In the genomic region with DNA sequence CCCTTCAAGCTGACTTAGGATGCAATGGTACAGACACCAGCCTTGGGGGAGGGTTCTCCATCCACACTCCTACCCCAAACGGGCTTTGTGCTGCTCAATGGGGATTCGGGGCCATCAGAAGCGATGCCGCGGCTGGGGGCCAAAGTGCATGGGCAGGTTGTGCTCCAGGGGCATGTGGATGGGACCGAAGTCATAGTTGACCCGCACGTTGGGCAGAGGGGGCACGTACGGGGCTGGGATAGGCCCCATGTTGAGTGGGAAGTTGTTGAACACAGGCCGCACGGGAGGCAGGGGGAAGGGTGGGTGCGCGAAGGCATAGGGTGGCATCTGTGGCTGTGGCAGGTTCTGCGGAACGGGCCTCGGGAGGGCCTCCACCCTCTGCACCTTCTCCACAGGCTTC, we compare ENCODE assay signal across 17 cellular contexts. TPM values are rescaled to one million over a fixed set of nuclear protein-coding genes. Genes with fewer than 3 reads are reported as not detected.
A peak's percentile ranks its signal among the peaks of the same experiment; 100 is the strongest.
DNase-seq lines count a peak whose midpoint lies in the region; ATAC-seq, FAIRE-seq and TF ChIP-seq lines count a peak whose summit lies in the region.
"Had no signal": no experiment of that assay in that cellular context is flagged by ENCODE, and none has a peak within 500 bp of the region (broad histone marks: within the 10 kb centered on the region; RNA-seq: fewer than 3 reads in every experiment).

No MANE protein-coding gene starts in this region.

- no peak overlapping the region for H2AFZ ChIP-seq in SK-N-SH (ENCODE audit: low read depth)
- H2AFZ ChIP-seq in endothelial cell of umbilical vein (ENCODE audit: low read depth, low read length) = no peak overlapping the region

- no peak for TF ChIP-seq POLR2A in endothelial cell of umbilical vein (IDR thresholded peaks at IDR 0.05; ENCODE audit: low read depth, low read length)

- peaks cover 37 to 50% of the 10 kb centered on the region in 2 experiments for H3K36me3 ChIP-seq in SK-N-SH (replicated peaks in 1 of 2; ENCODE audit: control insufficient read depth in 1 of 2, insufficient read depth in 2 of 2, low read length in 1 of 2)
- H3K36me3 ChIP-seq in endothelial cell of umbilical vein (ENCODE audit: control insufficient read depth in 2 of 2, extremely low read depth in 1 of 2, insufficient read depth in 2 of 2, low read length in 2 of 2) = peaks cover 7 to 33% of the 10 kb centered on the region in 2 experiments

- H3K27ac ChIP-seq in SK-N-SH (ENCODE audit: low read depth in 2 of 2, low read length in 1 of 2) (no peak overlapping the region), endothelial cell of umbilical vein (ENCODE audit: insufficient read depth, low read depth, low read length) (no peak overlapping the region), foreskin keratinocyte (no peak overlapping the region)
- H3K27ac ChIP-seq: 22Rv1; BLaER1 treated with 17β-estradiol and CSF1 and Interleukin-3, amounts not matched to agents 10 nM and 100 nM had no signal

- H3K9ac ChIP-seq in SK-N-SH (no peak overlapping the region), endothelial cell of umbilical vein (replicated peaks; ENCODE audit: extremely low read depth, insufficient read depth, low read length) (no peak overlapping the region)

- WGBS in SK-N-SH (ENCODE audit: low lambda C conversion rate) = 95% methylated on average over 17 of the region's 17 CpGs

- peaks cover 5% of the 10 kb centered on the region for H3K36me3 Mint-ChIP-seq in progenitor cell of endocrine pancreas (ENCODE audit: insufficient read depth)
- peaks cover 13% of the 10 kb centered on the region for H3K36me3 Mint-ChIP-seq in activated naive CD4-positive, alpha-beta T cell treated with anti-CD3 and anti-CD28 coated beads, Interleukin-2, amount 10 ng/mL, durations not matched to agents 7 days and 5 days

- BruUV-seq in endothelial cell of umbilical vein (replicated peaks; lab: Mats Ljungman, UMichigan) = TSS peak; percentile 15

- FAIRE-seq in HTR-8/SVneo (lab: Jason Lieb, UNC) (peak; percentile 69), endothelial cell of umbilical vein (lab: Jason Lieb, UNC) (no peak)
- FAIRE-seq: GM12878, GM18507 had no signal

- DNase-seq in SK-N-SH = peak; percentile 22
- DNase-seq in HTR-8/SVneo (ENCODE audit: insufficient read length, low spot score) = no peak
- no peak for DNase-seq in endothelial cell of umbilical vein (ENCODE audit: low read depth, low spot score)
- no peak for DNase-seq in progenitor cell of endocrine pancreas (ENCODE audit: low spot score, unreplicated experiment)
- no peak for DNase-seq in foreskin keratinocyte
- DNase-seq in activated naive CD4-positive, alpha-beta T cell treated with anti-CD3 and anti-CD28 coated beads, Interleukin-2, amount 10 ng/mL, durations not matched to agents 7 days and 5 days = no peak
- DNase-seq: AML-193; Calu3; CD4-positive, alpha-beta T cell; DMS79 had no signal

- H3K4me1 Mint-ChIP-seq in progenitor cell of endocrine pancreas (ENCODE audit: low read depth) = no peaks in the 10 kb centered on the region
- no peaks in the 10 kb centered on the region for H3K4me1 Mint-ChIP-seq in activated naive CD4-positive, alpha-beta T cell treated with anti-CD3 and anti-CD28 coated beads, Interleukin-2, amount 10 ng/mL, durations not matched to agents 7 days and 5 days

- no peak overlapping the region for H3K4me3 Mint-ChIP-seq in progenitor cell of endocrine pancreas (ENCODE audit: low read depth)
- H3K4me3 Mint-ChIP-seq in activated naive CD4-positive, alpha-beta T cell treated with anti-CD3 and anti-CD28 coated beads, Interleukin-2, amount 10 ng/mL, durations not matched to agents 7 days and 5 days = no peak overlapping the region
- H3K4me3 Mint-ChIP-seq: CD4-positive, alpha-beta T cell; IgD-negative memory B cell had no signal

- H3K4me3 ChIP-seq in SK-N-SH (ENCODE audit: low read depth in 2 of 2, low read length in 1 of 2) (no peak overlapping the region), endothelial cell of umbilical vein (replicated peaks in 1 of 3; ENCODE audit: insufficient read depth in 1 of 3, low read depth in 1 of 3, low read length in 3 of 3) (no peak overlapping the region)
- H3K4me3 ChIP-seq: BLaER1 treated with 17β-estradiol and CSF1 and Interleukin-3, amounts not matched to agents 10 nM and 100 nM; GM12878 had no signal

- H3K9me3 Mint-ChIP-seq in progenitor cell of endocrine pancreas (ENCODE audit: low read depth) = no peaks in the 10 kb centered on the region
- no peaks in the 10 kb centered on the region for H3K9me3 Mint-ChIP-seq in activated naive CD4-positive, alpha-beta T cell treated with anti-CD3 and anti-CD28 coated beads, Interleukin-2, amount 10 ng/mL, durations not matched to agents 7 days and 5 days
- H3K9me3 Mint-ChIP-seq: CD4-positive, alpha-beta T cell; IgD-negative memory B cell had no signal

- dilution Hi-C loops in endothelial cell of umbilical vein (cut with MboI; ENCODE audit: extremely low pct_ligation_motif_present, low sequenced_read_pairs) = no loop called here

- intact Hi-C loops in endothelial cell of umbilical vein (cut with micrococcal nuclease) = no loop called here

- POLR2A ChIA-PET in SK-N-SH (lab: Yijun Ruan, JAX) (interaction anchor here (1.7 kb wide), 1 partner anchor 11 kb away, joined by 7 read pairs; no protein-coding TSS in a partner anchor), endothelial cell of umbilical vein (lab: Charles Lee) (no interaction called here)

- peaks cover 7% of the 10 kb centered on the region; the same call in 1 of the 2 replicates for H3K79me2 ChIP-seq in SK-N-SH (ENCODE audit: insufficient read depth)
- H3K79me2 ChIP-seq in endothelial cell of umbilical vein (ENCODE audit: control insufficient read depth, insufficient read depth, low read length) = no peaks in the 10 kb centered on the region

- H4K20me1 ChIP-seq in SK-N-SH (ENCODE audit: insufficient read depth) (no peaks in the 10 kb centered on the region), endothelial cell of umbilical vein (replicated peaks; ENCODE audit: control insufficient read depth, extremely low read depth, insufficient read depth, low read length) (no peaks in the 10 kb centered on the region)

- H3K27me3 ChIP-seq in SK-N-SH (ENCODE audit: insufficient read depth) (no peaks in the 10 kb centered on the region), endothelial cell of umbilical vein (ENCODE audit: control insufficient read depth in 2 of 2, insufficient read depth in 2 of 2, low read length in 2 of 2) (no peaks in the 10 kb centered on the region), foreskin keratinocyte (no peaks in the 10 kb centered on the region)
- H3K27me3 ChIP-seq: BLaER1 treated with 17β-estradiol and CSF1 and Interleukin-3, amounts not matched to agents 10 nM and 100 nM had no signal

- peaks cover 12 to 13% of the 10 kb centered on the region in 2 experiments; a peak in 3 of 4 replicates for H3K4me1 ChIP-seq in SK-N-SH (ENCODE audit: control insufficient read depth in 1 of 2, insufficient read depth in 2 of 2, low read depth in 1 of 2, low read length in 1 of 2)
- no peaks in the 10 kb centered on the region for H3K4me1 ChIP-seq in endothelial cell of umbilical vein (ENCODE audit: control insufficient read depth, extremely low read depth, insufficient read depth, low read length)
- peaks cover 13% of the 10 kb centered on the region for H3K4me1 ChIP-seq in foreskin keratinocyte

- TF ChIP-seq CTCF in SK-N-SH (IDR thresholded peaks at IDR 0.05) (no peak), endothelial cell of umbilical vein (IDR thresholded peaks at IDR 0.05; ENCODE audit: extremely low read depth in 1 of 2, insufficient read depth in 1 of 2, low read depth in 1 of 2, low read length in 2 of 2) (no peak), progenitor cell of endocrine pancreas (IDR thresholded peaks at IDR 0.05; ENCODE audit: unreplicated experiment) (no peak), foreskin keratinocyte (conservative IDR thresholded peaks at IDR 0.05) (no peak)

- no peaks in the 10 kb centered on the region for H3K9me2 ChIP-seq in SK-N-SH

- H3K4me2 ChIP-seq in SK-N-SH (no peak overlapping the region), endothelial cell of umbilical vein (ENCODE audit: insufficient read depth, low read length) (no peak overlapping the region)
- H3K4me2 ChIP-seq: BLaER1 treated with 17β-estradiol and CSF1 and Interleukin-3, amounts not matched to agents 10 nM and 100 nM had no signal

- no peaks in the 10 kb centered on the region for H3K9me3 ChIP-seq in SK-N-SH
- H3K9me3 ChIP-seq in endothelial cell of umbilical vein (replicated peaks; ENCODE audit: control insufficient read depth, insufficient read depth, low read length) = no peaks in the 10 kb centered on the region
- H3K9me3 ChIP-seq: BLaER1 treated with 17β-estradiol and CSF1 and Interleukin-3, amounts not matched to agents 10 nM and 100 nM had no signal

- peak overlapping the region; percentile 56 for H3K27ac Mint-ChIP-seq in progenitor cell of endocrine pancreas
- H3K27ac Mint-ChIP-seq in activated naive CD4-positive, alpha-beta T cell treated with anti-CD3 and anti-CD28 coated beads, Interleukin-2, amount 10 ng/mL, durations not matched to agents 7 days and 5 days = no peak overlapping the region
- H3K27ac Mint-ChIP-seq: CD4-positive, alpha-beta T cell; IgD-negative memory B cell had no signal

- TF ChIP-seq RAD21 in SK-N-SH (IDR thresholded peaks at IDR 0.05; ENCODE audit: low read length) = no peak

- H3K9me1 ChIP-seq in endothelial cell of umbilical vein (replicated peaks; ENCODE audit: control insufficient read depth, extremely low read depth, insufficient read depth, low read length) = no peaks in the 10 kb centered on the region

- ATAC-seq in SK-N-SH treated with all-trans-retinoic acid at 6 μM for 48 hours = no peak
- ATAC-seq in foreskin keratinocyte = no peak
- no peak for ATAC-seq in HG03108 (IDR thresholded peaks at IDR 0.05; ENCODE audit: unreplicated experiment)
- ATAC-seq: GM12878 had no signal

- TF ChIP-seq EP300 in SK-N-SH (IDR thresholded peaks at IDR 0.05; ENCODE audit: borderline replicate concordance in 1 of 2, low read depth in 1 of 2, low read length in 1 of 2) = no peak

- H3K27me3 Mint-ChIP-seq in progenitor cell of endocrine pancreas = no peaks in the 10 kb centered on the region
- H3K27me3 Mint-ChIP-seq in activated naive CD4-positive, alpha-beta T cell treated with anti-CD3 and anti-CD28 coated beads, Interleukin-2, amount 10 ng/mL, durations not matched to agents 7 days and 5 days = no peaks in the 10 kb centered on the region
- H3K27me3 Mint-ChIP-seq: CD4-positive, alpha-beta T cell; IgD-negative memory B cell had no signal

- CTCF ChIA-PET in SK-N-SH (lab: Yijun Ruan, JAX) (interaction anchor here (0.8 to 5.0 kb wide), 3 partner anchors 11 to 42 kb away, joined by 3 to 26 read pairs (median 3); no protein-coding TSS in a partner anchor), endothelial cell of umbilical vein (lab: Charles Lee) (no interaction called here)
- CTCF ChIA-PET in activated naive CD4-positive, alpha-beta T cell treated with anti-CD3 and anti-CD28 coated beads, Interleukin-2, amount 10 ng/mL, durations not matched to agents 7 days and 5 days (lab: Charles Lee) = no interaction called here

- H3F3A ChIP-seq in SK-N-SH (replicated peaks; ENCODE audit: insufficient read depth) = peaks cover 28% of the 10 kb centered on the region

RNA-seq across cellular contexts. Expression of gene FSCN1, which starts 30.1 kb away (rescaled TPM):
- polyA plus RNA-seq in SK-N-SH (2012; rRNA removed) (222 and 287 TPM in 2 replicates), endothelial cell of umbilical vein (339 and 407 TPM in 2 replicates), foreskin keratinocyte (520 and 572 TPM in 2 replicates)
- 108 and 201 TPM in 2 replicates for polyA plus RNA-seq in SK-N-SH (2012; cell fraction: cytosol; rRNA removed)
- polyA plus RNA-seq in SK-N-SH (2012; cell fraction: nucleus; rRNA removed) = 255 and 304 TPM in 2 replicates
- total RNA-seq in endothelial cell of umbilical vein (456 and 487 TPM in 2 replicates), progenitor cell of endocrine pancreas (212 and 216 TPM in 2 replicates), foreskin keratinocyte (526 and 561 TPM in 2 replicates)
- 155 and 249 TPM in 2 replicates for polyA plus RNA-seq in endothelial cell of umbilical vein (2011; cell fraction: cytosol; rRNA removed)
- 105 and 109 TPM in 2 replicates for polyA plus RNA-seq in endothelial cell of umbilical vein (2011; cell fraction: nucleus; rRNA removed)
- 157 and 195 TPM in 2 replicates for polyA plus RNA-seq in endothelial cell of umbilical vein (2012)
- polyA minus RNA-seq in endothelial cell of umbilical vein = 156 and 210 TPM in 2 replicates
- 151 TPM for polyA minus RNA-seq in endothelial cell of umbilical vein (2011; cell fraction: cytosol; rRNA and poly(A)+ RNA removed)
- polyA minus RNA-seq in endothelial cell of umbilical vein (2011; cell fraction: nucleus; rRNA and poly(A)+ RNA removed) = 48.7 and 105 TPM in 2 replicates
